Comparison of ENCODE assay signal across 11 cellular contexts in genomic region chr6:7933794-7934193, GRCh38.
DNase-seq lines count a peak whose midpoint lies in the region; ATAC-seq lines count a peak whose summit lies in the region.
"Had no signal": no experiment of that assay in that cellular context is flagged by ENCODE, and none has a peak within 500 bp of the region (broad histone marks: within the 10 kb centered on the region; RNA-seq: fewer than 3 reads in every experiment).

No MANE protein-coding gene starts in this region.

- no peak overlapping the region for H3K27ac Mint-ChIP-seq in stimulated activated effector memory CD8-positive, alpha-beta T cell treated with anti-CD3 and anti-CD28 coated beads, Interleukin-12 subunit alpha, Interleukin-12 subunit beta, amount 100 ng/mL, for 72 hours

- no peak overlapping the region for H3K4me3 Mint-ChIP-seq in stimulated activated effector memory CD8-positive, alpha-beta T cell treated with anti-CD3 and anti-CD28 coated beads, Interleukin-12 subunit alpha, Interleukin-12 subunit beta, amount 100 ng/mL, for 72 hours

- H3K9me3 Mint-ChIP-seq in stimulated activated effector memory CD8-positive, alpha-beta T cell treated with anti-CD3 and anti-CD28 coated beads, Interleukin-12 subunit alpha, Interleukin-12 subunit beta, amount 100 ng/mL, for 72 hours, result no peaks in the 10 kb centered on the region

- no peak for DNase-seq in stimulated activated effector memory CD8-positive, alpha-beta T cell treated with anti-CD3 and anti-CD28 coated beads, Interleukin-12 subunit alpha, Interleukin-12 subunit beta, amount 100 ng/mL, for 72 hours (ENCODE audit: low spot score in 2 of 2)
- DNase-seq in NCI-H146 treated with DMSO at 0.1 percent for 48 hours (lab: John Stamatoyannopoulos, UW; ENCODE audit: unreplicated experiment) (no peak), KG1 (lab: John Stamatoyannopoulos, UW) (no peak), GDM1 (lab: John Stamatoyannopoulos, UW) (no peak)
- no peak for DNase-seq in stimulated activated CD8-positive, alpha-beta memory T cell treated with anti-CD3 and anti-CD28 coated beads, Interleukin-4, amount 100 ng/mL, for 48 hours
- DNase-seq: DND-41, ovary had no signal

- peak; percentile 96 for ATAC-seq in GM19043 (IDR thresholded peaks at IDR 0.05; ENCODE audit: low read depth, unreplicated experiment)
- ATAC-seq in HG02588 (IDR thresholded peaks at IDR 0.05; ENCODE audit: unreplicated experiment), result peak; percentile 97
- peak; percentile 97 for ATAC-seq in HG03378 (IDR thresholded peaks at IDR 0.05; ENCODE audit: unreplicated experiment)
- ATAC-seq in stimulated activated effector memory CD8-positive, alpha-beta T cell treated with anti-CD3 and anti-CD28 coated beads, Interleukin-12 subunit alpha, Interleukin-12 subunit beta, amount 100 ng/mL, for 72 hours, result peak; percentile 91
- ATAC-seq: HCT116 had no signal

- no peaks in the 10 kb centered on the region for H3K36me3 Mint-ChIP-seq in stimulated activated effector memory CD8-positive, alpha-beta T cell treated with anti-CD3 and anti-CD28 coated beads, Interleukin-12 subunit alpha, Interleukin-12 subunit beta, amount 100 ng/mL, for 72 hours

- H3K4me1 Mint-ChIP-seq in stimulated activated effector memory CD8-positive, alpha-beta T cell treated with anti-CD3 and anti-CD28 coated beads, Interleukin-12 subunit alpha, Interleukin-12 subunit beta, amount 100 ng/mL, for 72 hours, result no peaks in the 10 kb centered on the region
